In genomic region chr2:13560322-13560721, GRCh38 we compare ENCODE assay signal across 20 cellular contexts.
DNase-seq lines count a peak whose midpoint lies in the region; ATAC-seq and TF ChIP-seq lines count a peak whose summit lies in the region.
"Had no signal": no experiment of that assay in that cellular context is flagged by ENCODE, and none has a peak within 500 bp of the region (broad histone marks: within the 10 kb centered on the region; RNA-seq: fewer than 3 reads in every experiment).

No MANE protein-coding gene starts in this region.

- no peaks in the 10 kb centered on the region for H3K27me3 ChIP-seq in osteoblast (ENCODE audit: insufficient read depth, low read length)

- no peak overlapping the region for H3K4me3 ChIP-seq in osteoblast (ENCODE audit: insufficient read depth, low read length)
- H3K4me3 ChIP-seq: A549, GM23338, K562 had no signal

- DNase-seq in cerebellar cortex (ENCODE audit: low spot score), result no peak
- DNase-seq in osteoblast (ENCODE audit: insufficient read length, low spot score, missing footprints), result no peak
- DNase-seq in left colon, result no peak
- no peak for DNase-seq in NCI-H748 treated with DMSO at 0.1 percent for 48 hours (lab: John Stamatoyannopoulos, UW)
- DNase-seq: activated CD8-positive, alpha-beta T cell treated with anti-CD3 and anti-CD28 coated beads, Interleukin-2, amount 10 ng/mL, durations not matched to agents 7 days and 5 days; CD8-positive, alpha-beta T cell; EL; kidney; NCI-H1092 treated with DMSO at 0.1 percent for 48 hours; NCI-H226; stimulated activated naive CD4-positive, alpha-beta T cell treated with Interleukin-2 at 50 U/mL for 16 hours had no signal

- peaks cover 4% of the 10 kb centered on the region for H3K9me3 ChIP-seq in osteoblast (ENCODE audit: low read depth, low read length)

- no peak for TF ChIP-seq CTCF in osteoblast (IDR thresholded peaks at IDR 0.05; ENCODE audit: extremely low read depth, low read depth, low read length)

- intact Hi-C loops in left colon (cut with DNase I, micrococcal nuclease), result no loop called here

- H3K4me2 ChIP-seq in osteoblast (ENCODE audit: insufficient read depth, low read length), result no peak overlapping the region
- H3K4me2 ChIP-seq: A549, GM23338 had no signal

- H4K20me1 ChIP-seq in osteoblast (ENCODE audit: insufficient read depth, low read length), result no peaks in the 10 kb centered on the region

- ATAC-seq in GM18502 (IDR thresholded peaks at IDR 0.05; ENCODE audit: poor library complexity, unreplicated experiment) (peak; percentile 79), GM19468 (IDR thresholded peaks at IDR 0.05; ENCODE audit: extremely low read depth, unreplicated experiment) (peak; percentile 54), HG02678 (IDR thresholded peaks at IDR 0.05; ENCODE audit: unreplicated experiment) (peak; percentile 82), HG03432 (IDR thresholded peaks at IDR 0.05; ENCODE audit: unreplicated experiment) (peak; percentile 57), left colon (no peak)
- ATAC-seq: A549; activated CD8-positive, alpha-beta T cell treated with anti-CD3 and anti-CD28 coated beads, Interleukin-2, amount 10 ng/mL, durations not matched to agents 7 days and 5 days; activated T-helper 17 cell treated with anti-CD3 and anti-CD28 coated beads, Interleukin-2, amount 50 U/mL, for 72 hours; CD8-positive, alpha-beta T cell; GM23338; K562 had no signal

- no peak overlapping the region for H3K27ac ChIP-seq in osteoblast (ENCODE audit: low read depth, low read length)
- H3K27ac ChIP-seq: A549, epithelial cell of prostate had no signal

- H3K36me3 ChIP-seq in osteoblast (ENCODE audit: insufficient read depth, low read length), result no peaks in the 10 kb centered on the region

- H3K79me2 ChIP-seq in osteoblast (ENCODE audit: insufficient read depth, low read length), result no peaks in the 10 kb centered on the region

- no peak overlapping the region for H2AFZ ChIP-seq in osteoblast (ENCODE audit: low read length)
- H2AFZ ChIP-seq: GM23338 had no signal

- no peaks in the 10 kb centered on the region for H3K4me1 ChIP-seq in osteoblast (ENCODE audit: insufficient read depth, low read length)
- H3K4me1 ChIP-seq: A549 had no signal
